16 cellular contexts compared by ENCODE assay signal in the genomic region with DNA sequence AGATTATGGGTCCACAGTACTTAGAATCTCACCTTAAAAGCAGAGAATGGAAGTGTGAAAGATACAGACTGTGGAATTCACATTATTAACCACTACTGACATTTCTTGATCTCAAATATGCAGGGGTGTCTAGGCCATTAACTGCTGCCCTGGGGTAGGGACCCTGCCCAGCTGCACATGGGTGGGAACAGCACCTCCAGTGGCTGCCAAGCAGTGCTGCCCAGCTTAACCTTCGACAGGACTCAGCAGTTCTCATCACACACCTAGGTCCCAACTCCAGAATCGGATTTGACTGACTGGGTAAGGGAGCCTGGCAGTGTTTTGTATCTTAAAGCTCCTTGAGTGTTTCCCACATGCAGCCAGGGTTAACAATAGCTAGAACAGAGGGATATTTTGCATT. TPM values are rescaled to one million over a fixed set of nuclear protein-coding genes. Genes with fewer than 3 reads are reported as not detected.
DNase-seq lines count a peak whose midpoint lies in the region; ATAC-seq, FAIRE-seq and TF ChIP-seq lines count a peak whose summit lies in the region.
"Had no signal": no experiment of that assay in that cellular context is flagged by ENCODE, and none has a peak within 500 bp of the region (broad histone marks: within the 10 kb centered on the region; RNA-seq: fewer than 3 reads in every experiment).

No MANE protein-coding gene starts in this region.

- no peak for TF ChIP-seq EP300 in A549 (IDR thresholded peaks at IDR 0.05)

- H3K4me3 ChIP-seq in A549: no peak overlapping the region
- no peak overlapping the region for H3K4me3 ChIP-seq in fibroblast of the aortic adventitia (ENCODE audit: low read depth, low read length)
- H3K4me3 ChIP-seq: BLaER1 treated with 17β-estradiol and CSF1 and Interleukin-3, amounts not matched to agents 10 nM and 100 nM; left lung had no signal

- no peaks in the 10 kb centered on the region for H3K9me3 ChIP-seq in A549
- H3K9me3 ChIP-seq: BLaER1 treated with 17β-estradiol and CSF1 and Interleukin-3, amounts not matched to agents 10 nM and 100 nM; left lung had no signal

- no peak for TF ChIP-seq POLR2A in A549 (IDR thresholded peaks at IDR 0.05; ENCODE audit: low read length)

- H3K4me3 Mint-ChIP-seq in WTC11: no peak overlapping the region
- peak overlapping the region in 1 of 10 donors; percentile 28 for H3K4me3 Mint-ChIP-seq in naive thymus-derived CD8-positive, alpha-beta T cell
- H3K4me3 Mint-ChIP-seq: activated CD4-positive, alpha-beta memory T cell treated with anti-CD3 and anti-CD28 coated beads, Interleukin-2, amount 10 ng/mL, durations not matched to agents 7 days and 5 days had no signal

- H3K27ac ChIP-seq in A549: no peak overlapping the region
- H3K27ac ChIP-seq: left lung had no signal

- no peaks in the 10 kb centered on the region for H3K4me1 Mint-ChIP-seq in WTC11
- peaks cover 0 to 18% (median 2%) of the 10 kb centered on the region in 4 donors for H3K4me1 Mint-ChIP-seq in naive thymus-derived CD8-positive, alpha-beta T cell

- H3K4me2 ChIP-seq in A549: no peak overlapping the region
- H3K4me2 ChIP-seq: BLaER1 treated with 17β-estradiol and CSF1 and Interleukin-3, amounts not matched to agents 10 nM and 100 nM had no signal

- H3K27ac Mint-ChIP-seq in WTC11: no peak overlapping the region
- peak overlapping the region in 1 of 10 donors; percentile 67 for H3K27ac Mint-ChIP-seq in naive thymus-derived CD8-positive, alpha-beta T cell
- H3K27ac Mint-ChIP-seq: activated CD4-positive, alpha-beta memory T cell treated with anti-CD3 and anti-CD28 coated beads, Interleukin-2, amount 10 ng/mL, durations not matched to agents 7 days and 5 days had no signal

- FAIRE-seq in A549 (lab: Jason Lieb, UNC): no peak

- H3K27me3 Mint-ChIP-seq in WTC11 (ENCODE audit: low read depth): no peaks in the 10 kb centered on the region
- no peaks in the 10 kb centered on the region for H3K27me3 Mint-ChIP-seq in naive thymus-derived CD8-positive, alpha-beta T cell
- H3K27me3 Mint-ChIP-seq: activated CD4-positive, alpha-beta memory T cell treated with anti-CD3 and anti-CD28 coated beads, Interleukin-2, amount 10 ng/mL, durations not matched to agents 7 days and 5 days had no signal

- TF ChIP-seq RAD21 in A549 (conservative IDR thresholded peaks at IDR 0.05 in 1 of 2, IDR thresholded peaks at IDR 0.05 in 1 of 2): no peak

- DNase-seq in A549 (ENCODE audit: low read depth in 1 of 2, low spot score in 1 of 2) (no peak), WTC11 (ENCODE audit: low spot score) (no peak), fibroblast of the aortic adventitia (ENCODE audit: low read depth) (no peak), left cardiac atrium (no peak), cardiac septum (ENCODE audit: low spot score) (no peak), DMS79 treated with DMSO at 0.1 percent for 48 hours (lab: John Stamatoyannopoulos, UW) (no peak)
- DNase-seq in naive thymus-derived CD8-positive, alpha-beta T cell: no peak
- DNase-seq: activated CD4-positive, alpha-beta memory T cell treated with anti-CD3 and anti-CD28 coated beads, Interleukin-2, amount 10 ng/mL, durations not matched to agents 7 days and 5 days; activated effector memory CD4-positive, alpha-beta T cell treated with anti-CD3 and anti-CD28 coated beads, Interleukin-2, amount 50 U/mL, for 16 hours; Karpas-422; left lung; NCI-H1694 treated with DMSO at 0.1 percent for 48 hours; NCI-H748 treated with DMSO at 0.1 percent for 48 hours had no signal

- CTCF ChIA-PET in A549 (lab: Yijun Ruan, JAX): interaction anchor here (0.8 to 1.8 kb wide), 2 partner anchors 14 to 39 kb away, joined by 3 to 8 read pairs; no protein-coding TSS in a partner anchor
- CTCF ChIA-PET in WTC11 (lab: Charles Lee): interaction anchor here (0.6 to 1.5 kb wide), 4 partner anchors 8 to 316 kb away, joined by 3 to 5 read pairs (median 3); no protein-coding TSS in a partner anchor

- H3K4me1 ChIP-seq in A549: peaks cover 24% of the 10 kb centered on the region

- no peaks in the 10 kb centered on the region for H3K9me3 Mint-ChIP-seq in WTC11
- H3K9me3 Mint-ChIP-seq in naive thymus-derived CD8-positive, alpha-beta T cell: no peaks in the 10 kb centered on the region
- H3K9me3 Mint-ChIP-seq: activated CD4-positive, alpha-beta memory T cell treated with anti-CD3 and anti-CD28 coated beads, Interleukin-2, amount 10 ng/mL, durations not matched to agents 7 days and 5 days had no signal

- intact Hi-C loops in left cardiac atrium (cut with DNase I) (no loop called here), cardiac septum (cut with DNase I) (no loop called here)

- ATAC-seq in A549 (peak; percentile 55 to 67; a peak in 4 of 6 replicates), WTC11 (peak; percentile 71), left cardiac atrium (no peak)
- ATAC-seq in naive thymus-derived CD8-positive, alpha-beta T cell: no peak

- WGBS in A549 (ENCODE audit: missing lambda C conversion rate): 66% methylated on average over 2 of the region's 2 CpGs

- peaks cover 44% of the 10 kb centered on the region for H3K36me3 Mint-ChIP-seq in WTC11
- peaks cover 4 to 91% (median 6%) of the 10 kb centered on the region in 3 donors for H3K36me3 Mint-ChIP-seq in naive thymus-derived CD8-positive, alpha-beta T cell

- POLR2A ChIA-PET in A549 (lab: Yijun Ruan, JAX) (no interaction called here), WTC11 (lab: Charles Lee) (no interaction called here)
- POLR2A ChIA-PET in naive thymus-derived CD8-positive, alpha-beta T cell (lab: Charles Lee): no interaction called here

- TF ChIP-seq CTCF in A549 (IDR thresholded peaks at IDR 0.05) (no peak), GM12873 (IDR thresholded peaks at IDR 0.05; ENCODE audit: insufficient read depth, low read depth, low read length, missing control alignments) (peak; percentile 53), WTC11 (IDR thresholded peaks at IDR 0.05) (no peak), fibroblast of the aortic adventitia (IDR thresholded peaks at IDR 0.05; ENCODE audit: insufficient read depth, low read length) (peak; percentile 21)

TF ChIP-seq in A549, 52 proteins besides CTCF, POLR2A, EP300 and RAD21 (continues in another document):
- no peak for TF ChIP-seq RCOR1 (IDR thresholded peaks at IDR 0.05; ENCODE audit: low read depth, low read length)
- TF ChIP-seq HDAC2 (IDR thresholded peaks at IDR 0.05): no peak
- TF ChIP-seq, protein P1, sequence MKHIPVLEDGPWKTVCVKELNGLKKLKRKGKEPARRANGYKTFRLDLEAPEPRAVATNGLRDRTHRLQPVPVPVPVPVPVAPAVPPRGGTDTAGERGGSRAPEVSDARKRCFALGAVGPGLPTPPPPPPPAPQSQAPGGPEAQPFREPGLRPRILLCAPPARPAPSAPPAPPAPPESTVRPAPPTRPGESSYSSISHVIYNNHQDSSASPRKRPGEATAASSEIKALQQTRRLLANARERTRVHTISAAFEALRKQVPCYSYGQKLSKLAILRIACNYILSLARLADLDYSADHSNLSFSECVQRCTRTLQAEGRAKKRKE (CRISPR knock-in tag; IDR thresholded peaks at IDR 0.05; ENCODE audit: low read depth): no peak

TF ChIP-seq in WTC11, 78 proteins besides CTCF, POLR2A, EP300 and RAD21 (continues in another document):
- TF ChIP-seq ZNF121 (CRISPR knock-in tag; IDR thresholded peaks at IDR 0.05) (no peak), FOXJ3 (CRISPR knock-in tag; IDR thresholded peaks at IDR 0.05; ENCODE audit: borderline replicate concordance) (no peak), NFATC4 (CRISPR knock-in tag; IDR thresholded peaks at IDR 0.05) (no peak), NFE2L1 (CRISPR knock-in tag; IDR thresholded peaks at IDR 0.05) (no peak)

RNA-seq across cellular contexts. Expression of a gene that starts 14.9 kb away (rescaled TPM):
- polyA plus RNA-seq in A549 (2011; rRNA removed): 2.6 and 3.7 TPM in 2 replicates
- 4.6 and 6.8 TPM in 2 replicates for polyA plus RNA-seq in A549 (2012; cell fraction: cytosol; rRNA removed)
- 11.7 and 15.4 TPM in 2 replicates for polyA plus RNA-seq in A549 (2012; cell fraction: nucleus; rRNA removed)
- 2.0 to 3.6 TPM (median 2.6 TPM) in 3 replicates for polyA plus RNA-seq in A549 (2017; fragmentation: RNase III; extraction: RNeasy Plus Mini Kit Qiagen cat#74134 plus additional on column Dnase treatment)
- polyA minus RNA-seq in A549 (2011; rRNA and poly(A)+ RNA removed): 1.7 and 2.4 TPM in 2 replicates
- 4.5 to 6.3 TPM (median 6.0 TPM) in 3 replicates for total RNA-seq in WTC11 (2021)
- total RNA-seq in fibroblast of the aortic adventitia (ENCODE audit: low replicate concordance): 2.8 and 3.4 TPM in 2 replicates
- total RNA-seq in left cardiac atrium: 1 to 10 TPM in 1 of 2 donors, not detected in 1; 1.2 TPM
- 0.62 TPM for total RNA-seq in cardiac septum
- total RNA-seq in naive thymus-derived CD8-positive, alpha-beta T cell: not detected
- polyA plus RNA-seq in naive thymus-derived CD8-positive, alpha-beta T cell: not detected
- total RNA-seq: activated CD4-positive, alpha-beta memory T cell treated with anti-CD3 and anti-CD28 coated beads, Interleukin-2, amount 10 ng/mL, durations not matched to agents 7 days and 5 days had no signal

RNA-seq across cellular contexts. Expression of a gene that starts 29.8 kb away (rescaled TPM):
- polyA plus RNA-seq in A549 (2011; rRNA removed): 27.7 and 41.4 TPM in 2 replicates
- polyA plus RNA-seq in A549 (2012; cell fraction: cytosol; rRNA removed): 58.4 and 63.6 TPM in 2 replicates
- polyA plus RNA-seq in A549 (2012; cell fraction: nucleus; rRNA removed): 74.5 and 93.4 TPM in 2 replicates
- polyA plus RNA-seq in A549 (2017; fragmentation: RNase III; extraction: RNeasy Plus Mini Kit Qiagen cat#74134 plus additional on column Dnase treatment): 36.3 to 38.4 TPM (median 38.2 TPM) in 3 replicates
- polyA minus RNA-seq in A549 (2011; rRNA and poly(A)+ RNA removed): 20.1 and 20.3 TPM in 2 replicates
- total RNA-seq in WTC11 (2021): 26.4 to 32.7 TPM (median 26.7 TPM) in 3 replicates
- total RNA-seq in fibroblast of the aortic adventitia (ENCODE audit: low replicate concordance): 18.6 and 19.0 TPM in 2 replicates
- total RNA-seq in left cardiac atrium: 10 to 100 TPM; 23.4 to 27.9 TPM
- total RNA-seq in cardiac septum: 29.5 TPM
- 100 to 1,000 TPM in 1 of 2 experiments, 10 to 100 TPM in 1; 83.5 to 100 TPM for total RNA-seq in naive thymus-derived CD8-positive, alpha-beta T cell
- polyA plus RNA-seq in naive thymus-derived CD8-positive, alpha-beta T cell: 10 to 100 TPM; 39.1 to 42.1 (median 40.6) TPM

RNA-seq across cellular contexts. Expression of a gene that starts 35.2 kb away (rescaled TPM):
- polyA plus RNA-seq in A549 (2011; rRNA removed): 0.04 TPM in 1 of 2 replicates, not detected in the other
- 0.01 TPM in 1 of 2 replicates, not detected in the other for polyA plus RNA-seq in A549 (2012; cell fraction: cytosol; rRNA removed)
- 0.05 and 0.07 TPM in 2 replicates for polyA plus RNA-seq in A549 (2012; cell fraction: nucleus; rRNA removed)
- polyA plus RNA-seq in A549 (2017; fragmentation: RNase III; extraction: RNeasy Plus Mini Kit Qiagen cat#74134 plus additional on column Dnase treatment): 0.03 to 0.04 TPM (median 0.03 TPM) in 3 replicates
- 0.08 TPM in 1 of 2 replicates, not detected in the other for polyA minus RNA-seq in A549 (2011; rRNA and poly(A)+ RNA removed)
- total RNA-seq in WTC11 (2021): 0.07 TPM in 1 of 3 replicates, not detected in the others
- total RNA-seq in fibroblast of the aortic adventitia (ENCODE audit: low replicate concordance): 0.09 and 0.33 TPM in 2 replicates
- total RNA-seq in left cardiac atrium: 10 to 100 TPM; 15.8 to 16.6 TPM
- 14.3 TPM for total RNA-seq in cardiac septum
- not detected for total RNA-seq in naive thymus-derived CD8-positive, alpha-beta T cell
- not detected for polyA plus RNA-seq in naive thymus-derived CD8-positive, alpha-beta T cell
- total RNA-seq: activated CD4-positive, alpha-beta memory T cell treated with anti-CD3 and anti-CD28 coated beads, Interleukin-2, amount 10 ng/mL, durations not matched to agents 7 days and 5 days; H4 had no signal

Comparison
In these comparisons a context has a peak if more than half of its experiments do, and no peak if none do; other contexts are left out.
1. ATAC-seq: peak in A549 (2 of 2) and WTC11 (single experiment); none in left cardiac atrium (0 of 2) and naive thymus-derived CD8-positive, alpha-beta T cell (0 of 2).
2. CTCF ChIP-seq: peak in GM12873 (single experiment) and fibroblast of the aortic adventitia (single experiment); none in A549 (single experiment) and WTC11 (single experiment).
3. RNA of a gene that starts 35.2 kb away (total RNA-seq): 15.8 to 16.6 TPM in left cardiac atrium and 14.3 TPM in cardiac septum (single experiment); 0.09 to 0.33 TPM in fibroblast of the aortic adventitia, 0.07 TPM in WTC11 and not detected in naive thymus-derived CD8-positive, alpha-beta T cell; every median in the first group is over 10 times any median in the second.